Comparison of ENCODE assay signal across 14 cellular contexts in the genomic region with DNA sequence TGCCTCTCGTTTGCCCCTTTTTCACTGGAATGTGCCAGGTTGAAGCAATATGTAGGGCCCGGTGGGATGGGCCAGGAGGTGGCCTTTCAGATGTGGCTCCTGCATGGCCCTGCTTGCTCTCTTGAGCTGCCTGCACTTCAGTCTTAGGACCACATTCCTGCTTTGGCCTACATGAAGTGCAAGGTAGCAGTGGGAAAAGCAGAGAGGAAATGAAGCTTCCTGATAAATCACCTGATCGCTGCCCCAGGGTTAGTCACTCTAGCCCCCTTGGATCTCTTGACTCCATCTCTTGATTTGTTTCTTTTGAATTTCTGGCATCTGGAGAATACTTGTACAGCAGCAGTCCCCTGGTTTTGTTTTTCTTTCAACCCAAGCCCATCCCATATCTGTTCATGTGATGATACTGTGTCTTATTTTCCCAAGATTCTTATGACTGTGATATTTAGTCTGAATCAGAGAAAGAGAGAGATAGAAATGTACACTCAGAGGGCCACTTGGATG.
A peak's percentile ranks its signal among the peaks of the same experiment; 100 is the strongest.
DNase-seq lines count a peak whose midpoint lies in the region; ATAC-seq, FAIRE-seq and TF ChIP-seq lines count a peak whose summit lies in the region.
"Had no signal": no experiment of that assay in that cellular context is flagged by ENCODE, and none has a peak within 500 bp of the region (broad histone marks: within the 10 kb centered on the region; RNA-seq: fewer than 3 reads in every experiment).

No MANE protein-coding gene starts in this region.

- FAIRE-seq in GM12892 (lab: Jason Lieb, UNC) = no peak
- FAIRE-seq: colon had no signal

- H3F3A ChIP-seq in GM23338 (replicated peaks; ENCODE audit: low read depth) (no peaks in the 10 kb centered on the region), smooth muscle cell (ENCODE audit: low read depth) (peaks cover 7% of the 10 kb centered on the region)

- H3K27ac ChIP-seq in GM23338 (ENCODE audit: low read depth) (peak overlapping the region; percentile 61), smooth muscle cell (ENCODE audit: low read depth) (peak overlapping the region; percentile 99)
- H3K27ac ChIP-seq: left ventricle myocardium inferior had no signal

- H3K27me3 Mint-ChIP-seq in GM23338 (ENCODE audit: insufficient read depth, low read depth, poor library complexity) = peaks cover 9% of the 10 kb centered on the region
- H3K27me3 Mint-ChIP-seq in T-helper 17 cell = peaks cover 36% of the 10 kb centered on the region

- H3K4me1 Mint-ChIP-seq in GM23338 (peaks cover 56% of the 10 kb centered on the region), T-helper 17 cell (peaks cover 19% of the 10 kb centered on the region)

- WGBS in smooth muscle cell (ENCODE audit: low lambda C conversion rate) = 70% methylated on average over 3 of the region's 3 CpGs

- TF ChIP-seq POLR2A in GM12892 (IDR thresholded peaks at IDR 0.05; ENCODE audit: low read depth, low read length) = no peak

- H3K4me2 ChIP-seq in GM23338 (no peak overlapping the region), smooth muscle cell (peak overlapping the region; percentile 71)

- TF ChIP-seq CTCF in GM23338 (conservative IDR thresholded peaks at IDR 0.05; ENCODE audit: low read depth in 2 of 2) = no peak
- TF ChIP-seq CTCF in fibroblast of mammary gland (conservative IDR thresholded peaks at IDR 0.05; ENCODE audit: control insufficient read depth, insufficient read depth, low read depth, low read length) = no peak
- TF ChIP-seq CTCF in smooth muscle cell (IDR thresholded peaks at IDR 0.05; ENCODE audit: borderline replicate concordance, insufficient read depth, poor library complexity, severe bottlenecking) = no peak

- H3K9me3 Mint-ChIP-seq in GM23338 = no peaks in the 10 kb centered on the region; the same call in 2 of the 3 replicates
- H3K9me3 Mint-ChIP-seq: activated naive CD4-positive, alpha-beta T cell treated with anti-CD3 and anti-CD28 coated beads for 36 hours had no signal

- H3K4me3 ChIP-seq in GM23338 (no peak overlapping the region), fibroblast of mammary gland (ENCODE audit: control insufficient read depth, low read depth, low read length) (no peak overlapping the region), smooth muscle cell (no peak overlapping the region)
- H3K4me3 ChIP-seq: left ventricle myocardium inferior had no signal

- no peaks in the 10 kb centered on the region for H3K9me3 ChIP-seq in T-helper 17 cell (ENCODE audit: control insufficient read depth, low read length, poor library complexity, severe bottlenecking)
- H3K9me3 ChIP-seq in smooth muscle cell (replicated peaks; ENCODE audit: low read depth) = no peaks in the 10 kb centered on the region
- H3K9me3 ChIP-seq: left ventricle myocardium inferior had no signal

- H2AFZ ChIP-seq in GM23338 = no peak overlapping the region
- H2AFZ ChIP-seq in smooth muscle cell (ENCODE audit: low read depth) = no peak overlapping the region

- H3K4me3 Mint-ChIP-seq in GM23338 = no peak overlapping the region
- H3K4me3 Mint-ChIP-seq in T-helper 17 cell = no peak overlapping the region
- H3K4me3 Mint-ChIP-seq: activated naive CD4-positive, alpha-beta T cell treated with anti-CD3 and anti-CD28 coated beads for 36 hours had no signal

- H3K36me3 ChIP-seq in GM23338 (ENCODE audit: insufficient read depth) (no peaks in the 10 kb centered on the region), smooth muscle cell (ENCODE audit: low read depth) (no peaks in the 10 kb centered on the region)
- H3K36me3 ChIP-seq: left ventricle myocardium inferior had no signal

- peaks cover 55% of the 10 kb centered on the region for H3K4me1 ChIP-seq in GM23338 (ENCODE audit: insufficient read depth)
- peaks cover 12% of the 10 kb centered on the region for H3K4me1 ChIP-seq in smooth muscle cell (ENCODE audit: low read depth)

- peak; percentile 28 for ATAC-seq in GM23338
- no peak for ATAC-seq in T-helper 17 cell
- ATAC-seq in GM18858 (IDR thresholded peaks at IDR 0.05; ENCODE audit: unreplicated experiment) = no peak
- ATAC-seq in GM21576 (IDR thresholded peaks at IDR 0.05; ENCODE audit: unreplicated experiment) = no peak

- H4K20me1 ChIP-seq in GM23338 (replicated peaks; ENCODE audit: insufficient read depth) (no peaks in the 10 kb centered on the region), smooth muscle cell (ENCODE audit: low read depth) (peaks cover 3% of the 10 kb centered on the region)

- DNase-seq in GM23338 (ENCODE audit: low spot score) = no peak
- no peak for DNase-seq in T-helper 17 cell
- peak; percentile 74 for DNase-seq in fibroblast of mammary gland (ENCODE audit: low read depth)
- DNase-seq in smooth muscle cell (lab: John Stamatoyannopoulos, UW; ENCODE audit: unreplicated experiment) = no peak
- no peak for DNase-seq in NCI-H128 (lab: John Stamatoyannopoulos, UW; ENCODE audit: unreplicated experiment)
- no peak for DNase-seq in GM12892 (ENCODE audit: insufficient read length)
- DNase-seq: activated CD8-positive, alpha-beta memory T cell treated with anti-CD3 and anti-CD28 coated beads for 24 hours; activated naive CD4-positive, alpha-beta T cell treated with anti-CD3 and anti-CD28 coated beads for 36 hours; left ventricle myocardium inferior; NCI-H2029 treated with DMSO at 0.1 percent for 48 hours; stimulated activated CD4-positive, alpha-beta T cell treated with anti-CD3 and anti-CD28 coated beads, Interleukin-15, amount 100 ng/mL, for 24 hours had no signal

- no peaks in the 10 kb centered on the region for H3K9me2 ChIP-seq in GM23338 (ENCODE audit: insufficient read depth)

- no peaks in the 10 kb centered on the region for H3K36me3 Mint-ChIP-seq in GM23338 (ENCODE audit: low read depth)
- H3K36me3 Mint-ChIP-seq in T-helper 17 cell (ENCODE audit: low read depth) = peaks cover 4% of the 10 kb centered on the region

- H3K27me3 ChIP-seq in GM23338 (ENCODE audit: insufficient read depth) (no peaks in the 10 kb centered on the region), smooth muscle cell (ENCODE audit: low read depth) (no peaks in the 10 kb centered on the region)

- H3K27ac Mint-ChIP-seq in GM23338 (peak overlapping the region; percentile 22), T-helper 17 cell (peak overlapping the region; percentile 10)
- H3K27ac Mint-ChIP-seq: activated naive CD4-positive, alpha-beta T cell treated with anti-CD3 and anti-CD28 coated beads for 36 hours had no signal

- H3K79me2 ChIP-seq in GM23338 (replicated peaks; ENCODE audit: insufficient read depth) (peaks cover 94% of the 10 kb centered on the region), smooth muscle cell (ENCODE audit: low read depth) (no peaks in the 10 kb centered on the region)

- H3K9ac ChIP-seq in smooth muscle cell (ENCODE audit: low read depth) = peak overlapping the region; percentile 90

TF ChIP-seq in GM23338, 12 proteins besides CTCF, POLR2A, EP300 and RAD21 (continues in another document):
- no peak for TF ChIP-seq ZNF331 (CRISPR knock-in tag; IDR thresholded peaks at IDR 0.05; ENCODE audit: low read depth)
